ENCODE assay signal across 17 cellular contexts in genomic region chr6:2116496-2116895, GRCh38.
DNase-seq lines count a peak whose midpoint lies in the region; ATAC-seq and TF ChIP-seq lines count a peak whose summit lies in the region.
"Had no signal": no experiment of that assay in that cellular context is flagged by ENCODE, and none has a peak within 500 bp of the region (broad histone marks: within the 10 kb centered on the region; RNA-seq: fewer than 3 reads in every experiment).

No MANE protein-coding gene starts in this region.

- H2AK5ac ChIP-seq in IMR-90 (ENCODE audit: low read depth, low read length), result no peak overlapping the region

- no peak overlapping the region for H3K14ac ChIP-seq in IMR-90 (replicated peaks; ENCODE audit: low read depth, low read length)

- BruUV-seq in mammary epithelial cell (replicated peaks; lab: Mats Ljungman, UMichigan), result no TSS peak
- no TSS peak for BruUV-seq in MCF 10A (replicated peaks; lab: Mats Ljungman, UMichigan)
- BruUV-seq in IMR-90 (replicated peaks; lab: Mats Ljungman, UMichigan), result no TSS peak

- no peak overlapping the region for H3K4ac ChIP-seq in IMR-90 (ENCODE audit: low read depth, low read length)

- H3K4me2 ChIP-seq in mammary epithelial cell (ENCODE audit: insufficient read depth, low read depth, low read length), result no peak overlapping the region
- no peak overlapping the region for H3K4me2 ChIP-seq in IMR-90 (ENCODE audit: low read depth, low read length)
- H3K4me2 ChIP-seq: A549 had no signal

- H3K27ac ChIP-seq in mammary epithelial cell (ENCODE audit: insufficient read depth, low read depth, low read length) (no peak overlapping the region), IMR-90 (ENCODE audit: insufficient read depth, low read length) (no peak overlapping the region), brain microvascular endothelial cell (no peak overlapping the region), sigmoid colon (no peak overlapping the region), gastroesophageal sphincter (no peak overlapping the region)
- H3K27ac ChIP-seq: 22Rv1, A549, C4-2B had no signal

- H2AFZ ChIP-seq in mammary epithelial cell (ENCODE audit: low read depth, low read length) (no peak overlapping the region), IMR-90 (replicated peaks; ENCODE audit: low read length, poor library complexity) (no peak overlapping the region)

- H4K5ac ChIP-seq in IMR-90 (ENCODE audit: low read depth, low read length), result no peak overlapping the region

- dilution Hi-C loops in mammary epithelial cell (cut with HindIII; ENCODE audit: low sequenced_read_pairs) (no loop called here), IMR-90 (cut with HindIII; ENCODE audit: low sequenced_read_pairs, unreplicated experiment) (no loop called here)

- H3K9me3 ChIP-seq in mammary epithelial cell (replicated peaks; ENCODE audit: insufficient read depth, low read length) (no peaks in the 10 kb centered on the region), IMR-90 (ENCODE audit: control insufficient read depth, insufficient read depth, low read length) (no peaks in the 10 kb centered on the region), sigmoid colon (no peaks in the 10 kb centered on the region), gastroesophageal sphincter (no peaks in the 10 kb centered on the region)
- H3K9me3 ChIP-seq: A549, HAP-1 had no signal

- peak; percentile 2 for DNase-seq in mammary epithelial cell
- DNase-seq in MCF 10A (ENCODE audit: unreplicated experiment), result no peak
- peak; percentile 42 for DNase-seq in IMR-90
- peak; percentile 25 for DNase-seq in brain microvascular endothelial cell
- DNase-seq in sigmoid colon, result no peak
- DNase-seq: AML-193; Caco-2; CD4-positive, alpha-beta T cell had no signal

- no peak for TF ChIP-seq EP300 in sigmoid colon (IDR thresholded peaks at IDR 0.05)
- TF ChIP-seq EP300 in gastroesophageal sphincter (IDR thresholded peaks at IDR 0.05), result no peak

- no peak overlapping the region for H2BK5ac ChIP-seq in IMR-90 (ENCODE audit: low read depth, low read length, poor library complexity, severe bottlenecking)

- H3K23ac ChIP-seq in IMR-90 (ENCODE audit: low read depth, low read length), result no peak overlapping the region

- no peak overlapping the region for H2BK120ac ChIP-seq in IMR-90 (ENCODE audit: low read depth, low read length)

- H3K4me1 ChIP-seq in mammary epithelial cell (ENCODE audit: insufficient read depth, low read length) (peaks cover 1% of the 10 kb centered on the region), IMR-90 (ENCODE audit: control insufficient read depth, insufficient read depth, low read length) (peaks cover 2% of the 10 kb centered on the region; the same call in 1 of the 2 replicates), sigmoid colon (peaks cover 0 to 1% (median 0%) of the 10 kb centered on the region in 4 donors), gastroesophageal sphincter (peaks cover 0 to 3% (median 0%) of the 10 kb centered on the region in 3 donors)
- H3K4me1 ChIP-seq: Caco-2 had no signal

- CTCF ChIA-PET in mammary epithelial cell (lab: Charles Lee; ENCODE audit: low non-redundant PET) (no interaction called here), MCF 10A (lab: Yijun Ruan, JAX) (no interaction called here), IMR-90 (lab: Yijun Ruan, JAX) (interaction anchor here (0.5 kb wide), 1 partner anchor 300 kb away, joined by 3 read pairs; no protein-coding TSS in a partner anchor)

- H4K20me1 ChIP-seq in mammary epithelial cell (ENCODE audit: insufficient read depth, low read length) (no peaks in the 10 kb centered on the region), IMR-90 (ENCODE audit: insufficient read depth, low read length) (no peaks in the 10 kb centered on the region)

- no peaks in the 10 kb centered on the region for H3K27me3 Mint-ChIP-seq in MCF 10A (ENCODE audit: insufficient read depth, unreplicated experiment)
- H3K27me3 Mint-ChIP-seq: CD4-positive, alpha-beta T cell had no signal

- peaks cover 5% of the 10 kb centered on the region; the same call in 1 of the 2 replicates for H3K9me1 ChIP-seq in IMR-90 (ENCODE audit: insufficient read depth, low read length)

- no peak overlapping the region for H2BK15ac ChIP-seq in IMR-90 (ENCODE audit: low read depth, low read length)

- H3K4me1 Mint-ChIP-seq in MCF 10A (ENCODE audit: insufficient read depth, unreplicated experiment), result peaks cover 5% of the 10 kb centered on the region

- H4K8ac ChIP-seq in IMR-90 (ENCODE audit: low read depth in 2 of 2, low read length in 2 of 2), result no peak overlapping the region

- no peak overlapping the region for H2BK20ac ChIP-seq in IMR-90 (ENCODE audit: low read depth, low read length)

- no peak for TF ChIP-seq CTCF in mammary epithelial cell (conservative IDR thresholded peaks at IDR 0.05 in 1 of 2, IDR thresholded peaks at IDR 0.05 in 1 of 2; ENCODE audit: extremely low read depth in 1 of 2, insufficient read depth in 1 of 2, low read depth in 1 of 2, low read length in 2 of 2)
- TF ChIP-seq CTCF in MCF 10A (IDR thresholded peaks at IDR 0.05; ENCODE audit: unreplicated experiment), result no peak
- TF ChIP-seq CTCF in IMR-90 (conservative IDR thresholded peaks at IDR 0.05; ENCODE audit: low read depth, low read length), result no peak
- no peak for TF ChIP-seq CTCF in brain microvascular endothelial cell (IDR thresholded peaks at IDR 0.05; ENCODE audit: low read depth, low read length, missing control alignments)
- no peak for TF ChIP-seq CTCF in sigmoid colon (IDR thresholded peaks at IDR 0.05)
- TF ChIP-seq CTCF in gastroesophageal sphincter (IDR thresholded peaks at IDR 0.05), result no peak

- no peak for TF ChIP-seq RAD21 in IMR-90 (IDR thresholded peaks at IDR 0.05; ENCODE audit: low read length)

- no peaks in the 10 kb centered on the region for H3K79me2 ChIP-seq in mammary epithelial cell (ENCODE audit: insufficient read depth, low read length)

- intact Hi-C loops in mammary epithelial cell (cut with micrococcal nuclease) (no loop called here), MCF 10A (cut with micrococcal nuclease) (no loop called here), IMR-90 (cut with micrococcal nuclease) (loop anchor here (5.0 kb wide), 1 partner anchor 581 kb away; no protein-coding TSS in a partner anchor), sigmoid colon (cut with DNase I) (no loop called here)

- H3K56ac ChIP-seq in IMR-90 (ENCODE audit: extremely low read depth, insufficient read depth, low read length), result no peak overlapping the region

- H3K27ac Mint-ChIP-seq in MCF 10A (ENCODE audit: low read depth, unreplicated experiment), result no peak overlapping the region
- H3K27ac Mint-ChIP-seq: CD4-positive, alpha-beta T cell had no signal

- no peaks in the 10 kb centered on the region for H3K36me3 Mint-ChIP-seq in MCF 10A (ENCODE audit: insufficient read depth, unreplicated experiment)

- no peaks in the 10 kb centered on the region for H3K9me3 Mint-ChIP-seq in MCF 10A (ENCODE audit: unreplicated experiment)
- H3K9me3 Mint-ChIP-seq: CD4-positive, alpha-beta T cell had no signal

- H4K91ac ChIP-seq in IMR-90 (ENCODE audit: insufficient read depth, low read depth, low read length), result no peak overlapping the region

- POLR2A ChIA-PET in MCF 10A (lab: Yijun Ruan, JAX), result interaction anchor here (1.1 kb wide), 1 partner anchor 16 kb away, joined by 3 read pairs; no protein-coding TSS in a partner anchor
- POLR2A ChIA-PET in IMR-90 (lab: Charles Lee; ENCODE audit: unreplicated experiment), result no interaction called here

- TF ChIP-seq POLR2A in IMR-90 (IDR thresholded peaks at IDR 0.05; ENCODE audit: low read depth, low read length), result no peak
- no peak for TF ChIP-seq POLR2A in sigmoid colon (IDR thresholded peaks at IDR 0.05)
- TF ChIP-seq POLR2A in gastroesophageal sphincter (IDR thresholded peaks at IDR 0.05), result no peak

- WGBS in mammary epithelial cell (ENCODE audit: low coverage, missing lambda C conversion rate), result 89% methylated on average over 2 of the region's 2 CpGs
- 60% methylated on average over 1 of the region's 2 CpGs; no CpG with 5 or more reads in 1 of the 2 experiments for WGBS in IMR-90 (ENCODE audit: extremely low coverage in 2 of 2, insufficient read length in 1 of 2), 2 experiments
- 91 to 92% methylated on average over 2 of the region's 2 CpGs for WGBS in sigmoid colon, 2 donors
- WGBS in gastroesophageal sphincter (ENCODE audit: low coverage in 1 of 2), 2 donors, result 100% methylated on average over 1 of the region's 2 CpGs

- H3K27me3 ChIP-seq in mammary epithelial cell (ENCODE audit: insufficient read depth, low read length) (no peaks in the 10 kb centered on the region), IMR-90 (ENCODE audit: control insufficient read depth, insufficient read depth, low read length) (no peaks in the 10 kb centered on the region), brain microvascular endothelial cell (replicated peaks) (no peaks in the 10 kb centered on the region), sigmoid colon (no peaks in the 10 kb centered on the region), gastroesophageal sphincter (no peaks in the 10 kb centered on the region)

- no peaks in the 10 kb centered on the region for H3K79me1 ChIP-seq in IMR-90 (ENCODE audit: low read depth in 1 of 2, low read length in 2 of 2)

- H3K9ac ChIP-seq in mammary epithelial cell (ENCODE audit: insufficient read depth, low read length) (no peak overlapping the region), IMR-90 (ENCODE audit: low read depth, low read length) (no peak overlapping the region)

- in situ Hi-C loops in mammary epithelial cell (cut with MboI; ENCODE audit: low sequenced_read_pairs in 2 of 2) (loop anchor here in 1 of 2 donors (25.0 kb wide), 2 partner anchors 504 to 521 kb away; partner anchors contain the start of gene FOXC1), IMR-90 (cut with MboI; ENCODE audit: low sequenced_read_pairs) (loop anchor here (25.0 kb wide), 1 partner anchor 521 kb away; no protein-coding TSS in a partner anchor), brain microvascular endothelial cell (cut with HindIII; ENCODE audit: low pct_ligation_motif_present, low sequenced_read_pairs) (loop anchor here (25.0 kb wide), 1 partner anchor 504 kb away; the partner anchor contains the start of gene FOXC1)

- no peak overlapping the region for H3K4me3 Mint-ChIP-seq in MCF 10A (ENCODE audit: unreplicated experiment)
- H3K4me3 Mint-ChIP-seq: CD4-positive, alpha-beta T cell had no signal

- H3K36me3 ChIP-seq in mammary epithelial cell (ENCODE audit: insufficient read depth, low read length) (no peaks in the 10 kb centered on the region), IMR-90 (ENCODE audit: control insufficient read depth, insufficient read depth, low read length) (no peaks in the 10 kb centered on the region), brain microvascular endothelial cell (replicated peaks) (no peaks in the 10 kb centered on the region), sigmoid colon (no peaks in the 10 kb centered on the region), gastroesophageal sphincter (no peaks in the 10 kb centered on the region)
- H3K36me3 ChIP-seq: HAP-1 had no signal

- H2AK9ac ChIP-seq in IMR-90 (replicated peaks; ENCODE audit: low read depth, low read length, poor library complexity), result no peak overlapping the region

- H3K18ac ChIP-seq in IMR-90 (ENCODE audit: low read depth, low read length), result no peak overlapping the region

- no peak for ATAC-seq in IMR-90 (ENCODE audit: low read depth)
- no peak for ATAC-seq in HG03039 (IDR thresholded peaks at IDR 0.05; ENCODE audit: unreplicated experiment)
- no peak for ATAC-seq in GM18909 (IDR thresholded peaks at IDR 0.05; ENCODE audit: poor library complexity, unreplicated experiment)
- no peak for ATAC-seq in gastroesophageal sphincter
- ATAC-seq: A549, GM12878, HepG2 had no signal

- H3K4me3 ChIP-seq in mammary epithelial cell (replicated peaks in 1 of 3; ENCODE audit: insufficient read depth in 1 of 3, low read depth in 2 of 3, low read length in 3 of 3), result no peak overlapping the region
- H3K4me3 ChIP-seq in IMR-90 (ENCODE audit: insufficient read depth, low read depth, low read length), result no peak overlapping the region
- H3K4me3 ChIP-seq in brain microvascular endothelial cell (ENCODE audit: low read depth, low read length), result no peak overlapping the region
- no peak overlapping the region for H3K4me3 ChIP-seq in sigmoid colon
- H3K4me3 ChIP-seq in gastroesophageal sphincter, result no peak overlapping the region
- H3K4me3 ChIP-seq: A549, GM12878, HAP-1 had no signal

Comparison
In these comparisons a context has a peak if more than half of its experiments do, and no peak if none do; other contexts are left out.
1. DNase-seq: peak in mammary epithelial cell (single experiment), IMR-90 (single experiment) and brain microvascular endothelial cell (single experiment); none in MCF 10A (single experiment) and sigmoid colon (single experiment).